Comparison of ENCODE assay signal across 26 cellular contexts in genomic region chr2:174004311-174004695, GRCh38. TPM values are rescaled to one million over a fixed set of nuclear protein-coding genes. Genes with fewer than 3 reads are reported as not detected.
DNase-seq lines count a peak whose midpoint lies in the region; ATAC-seq, FAIRE-seq and TF ChIP-seq lines count a peak whose summit lies in the region.
"Had no signal": no experiment of that assay in that cellular context is flagged by ENCODE, and none has a peak within 500 bp of the region (broad histone marks: within the 10 kb centered on the region; RNA-seq: fewer than 3 reads in every experiment).

No MANE protein-coding gene starts in this region.

- POLR2A ChIA-PET in HepG2 (lab: Yijun Ruan, JAX): no interaction called here

- H3K4me1 ChIP-seq in HepG2 (ENCODE audit: insufficient read depth, low read length): peaks cover 24% of the 10 kb centered on the region
- peaks cover 11% of the 10 kb centered on the region for H3K4me1 ChIP-seq in psoas muscle
- peaks cover 21% of the 10 kb centered on the region for H3K4me1 ChIP-seq in suprapubic skin
- H3K4me1 ChIP-seq: foreskin keratinocyte had no signal

- H4K20me1 ChIP-seq in HepG2 (ENCODE audit: insufficient read depth, low read length): no peaks in the 10 kb centered on the region

- no peak for DNase-seq in left ventricle myocardium superior
- DNase-seq in cardiac septum (ENCODE audit: low spot score): no peak
- DNase-seq in HepG2 (ENCODE audit: low spot score): no peak
- DNase-seq in psoas muscle: no peak
- no peak for DNase-seq in suprapubic skin (ENCODE audit: low spot score in 2 of 2)
- DNase-seq in GM12891 (ENCODE audit: insufficient read length, low spot score): no peak
- no peak for DNase-seq in effector memory CD8-positive, alpha-beta T cell
- no peak for DNase-seq in lower leg skin (ENCODE audit: low spot score in 2 of 2)
- DNase-seq: activated CD4-positive, alpha-beta T cell treated with anti-CD3 and anti-CD28 coated beads, Interleukin-2, amount 10 ng/mL, durations not matched to agents 24 days and 14 days; activated effector memory CD4-positive, alpha-beta T cell treated with anti-CD3 and anti-CD28 coated beads, Interleukin-2, amount 50 U/mL, for 16 hours; activated naive CD8-positive, alpha-beta T cell treated with anti-CD3 and anti-CD28 coated beads for 36 hours; anterior cingulate cortex; CD4-positive, alpha-beta memory T cell; cortex of kidney; foreskin keratinocyte; hippocampal formation; NCI-H1092; stimulated activated naive B cell treated with anti-CD40 and anti-IgM and Interleukin-4, amounts not matched to agents 10 μg/mL and 1 μg/mL and 100 μg/mL, for 72 hours had no signal

- H3K27me3 ChIP-seq in HepG2 (ENCODE audit: control insufficient read depth in 1 of 2, insufficient read depth in 2 of 2, low read length in 2 of 2): no peaks in the 10 kb centered on the region; a peak in 1 of 5 replicates
- no peaks in the 10 kb centered on the region for H3K27me3 ChIP-seq in psoas muscle (ENCODE audit: insufficient read depth in 3 of 3, low read length in 2 of 3)
- no peaks in the 10 kb centered on the region for H3K27me3 ChIP-seq in suprapubic skin
- H3K27me3 ChIP-seq: esophagus muscularis mucosa, foreskin keratinocyte had no signal

- no peak overlapping the region for H3K9ac ChIP-seq in HepG2 (ENCODE audit: insufficient read depth, low read depth, low read length)

- TF ChIP-seq EP300 in HepG2 (IDR thresholded peaks at IDR 0.05; ENCODE audit: low read depth in 2 of 2, low read length in 2 of 2) (no peak), HepG2 (CRISPR knock-in tag; IDR thresholded peaks at IDR 0.05; ENCODE audit: borderline replicate concordance) (no peak), suprapubic skin (IDR thresholded peaks at IDR 0.05) (no peak)

- TF ChIP-seq CTCF in HepG2 (CRISPR knock-in tag; IDR thresholded peaks at IDR 0.05): no peak
- no peak for TF ChIP-seq CTCF in psoas muscle (IDR thresholded peaks at IDR 0.05)
- no peak for TF ChIP-seq CTCF in suprapubic skin (IDR thresholded peaks at IDR 0.05)
- TF ChIP-seq CTCF in lower leg skin (IDR thresholded peaks at IDR 0.05): no peak

- FAIRE-seq in HepG2 (lab: Jason Lieb, UNC) (no peak), GM12891 (lab: Jason Lieb, UNC) (no peak)
- FAIRE-seq: GM19239, H1, K562, urothelium cell line had no signal

- peak overlapping the region; percentile 50; the same call in 1 of the 2 replicates for H3K4me2 ChIP-seq in HepG2 (ENCODE audit: low read depth, low read length)

- BruUV-seq in HepG2 (replicated peaks; lab: Mats Ljungman, UMichigan): no TSS peak

- H3K4me3 ChIP-seq in HepG2 (replicated peaks in 1 of 3; ENCODE audit: insufficient read depth in 1 of 3, low read depth in 2 of 3, low read length in 3 of 3) (no peak overlapping the region), psoas muscle (no peak overlapping the region), suprapubic skin (no peak overlapping the region), lower leg skin (ENCODE audit: low read depth, poor library complexity, severe bottlenecking) (no peak overlapping the region)
- H3K4me3 ChIP-seq: esophagus muscularis mucosa, K562 had no signal

- 74% methylated on average over 1 of the region's 1 CpG for WGBS in HepG2 (ENCODE audit: low lambda C conversion rate)
- 89 to 100% (median 90%) methylated on average over 1 of the region's 1 CpG for WGBS in psoas muscle, 3 donors
- WGBS in suprapubic skin: 94% methylated on average over 1 of the region's 1 CpG
- 93 to 96% methylated on average over 1 of the region's 1 CpG for WGBS in lower leg skin, 2 donors

- H3K9me3 ChIP-seq in HepG2 (ENCODE audit: low read length) (no peaks in the 10 kb centered on the region), psoas muscle (no peaks in the 10 kb centered on the region), suprapubic skin (no peaks in the 10 kb centered on the region)
- H3K9me3 ChIP-seq: esophagus muscularis mucosa had no signal

- ATAC-seq in left ventricle myocardium superior (peak; percentile 7), HepG2 (peak; percentile 28; the same call in 2 of the 3 replicates), psoas muscle (peak in 1 of 4 donors; percentile 9)
- ATAC-seq in effector memory CD8-positive, alpha-beta T cell (replicated peaks): no peak
- ATAC-seq: stimulated activated naive B cell treated with anti-CD40 and anti-IgM and Interleukin-4, amounts not matched to agents 10 μg/mL and 1 μg/mL and 100 μg/mL, for 72 hours had no signal

- in situ Hi-C loops in HepG2 (cut with HindIII; ENCODE audit: extremely low pct_ligation_motif_present, low pct_unique_long_range_greater_than_20kb): loop anchor here (5.0 to 25.0 kb wide), 2 partner anchors 122 to 592 kb away; no protein-coding TSS in a partner anchor

- H3K27ac ChIP-seq in HepG2 (ENCODE audit: extremely low read length, insufficient read depth, low read length) (no peak overlapping the region), psoas muscle (peak overlapping the region; percentile 74), suprapubic skin (no peak overlapping the region)
- H3K27ac ChIP-seq: foreskin keratinocyte, RWPE1 had no signal

- H3K27me3 Mint-ChIP-seq in effector memory CD8-positive, alpha-beta T cell: peaks cover 0 to 4% of the 10 kb centered on the region in 2 donors
- H3K27me3 Mint-ChIP-seq: B cell had no signal

- H3K9me3 Mint-ChIP-seq in effector memory CD8-positive, alpha-beta T cell: no peaks in the 10 kb centered on the region
- H3K9me3 Mint-ChIP-seq: activated CD4-positive, alpha-beta T cell treated with anti-CD3 and anti-CD28 coated beads, Interleukin-2, amount 10 ng/mL, durations not matched to agents 24 days and 14 days; activated naive CD8-positive, alpha-beta T cell treated with anti-CD3 and anti-CD28 coated beads for 36 hours; CD4-positive, alpha-beta memory T cell; stimulated activated naive B cell treated with anti-CD40 and anti-IgM and Interleukin-4, amounts not matched to agents 10 μg/mL and 1 μg/mL and 100 μg/mL, for 72 hours; WTC11 had no signal

- H3K79me2 ChIP-seq in HepG2 (ENCODE audit: insufficient read depth, low read length): no peaks in the 10 kb centered on the region

- H3K4me1 Mint-ChIP-seq in effector memory CD8-positive, alpha-beta T cell (ENCODE audit: low read depth in 2 of 2): no peaks in the 10 kb centered on the region
- H3K4me1 Mint-ChIP-seq: B cell; CD4-positive, alpha-beta memory T cell; stimulated activated naive B cell treated with anti-CD40 and anti-IgM and Interleukin-4, amounts not matched to agents 10 μg/mL and 1 μg/mL and 100 μg/mL, for 72 hours had no signal

- no peak overlapping the region for H3K4me3 Mint-ChIP-seq in effector memory CD8-positive, alpha-beta T cell
- H3K4me3 Mint-ChIP-seq: activated CD4-positive, alpha-beta T cell treated with anti-CD3 and anti-CD28 coated beads, Interleukin-2, amount 10 ng/mL, durations not matched to agents 24 days and 14 days; activated naive CD8-positive, alpha-beta T cell treated with anti-CD3 and anti-CD28 coated beads for 36 hours; B cell; CD4-positive, alpha-beta memory T cell; stimulated activated naive B cell treated with anti-CD40 and anti-IgM and Interleukin-4, amounts not matched to agents 10 μg/mL and 1 μg/mL and 100 μg/mL, for 72 hours; WTC11 had no signal

- no peak overlapping the region for H3K27ac Mint-ChIP-seq in effector memory CD8-positive, alpha-beta T cell
- H3K27ac Mint-ChIP-seq: activated CD4-positive, alpha-beta T cell treated with anti-CD3 and anti-CD28 coated beads, Interleukin-2, amount 10 ng/mL, durations not matched to agents 24 days and 14 days; activated naive CD8-positive, alpha-beta T cell treated with anti-CD3 and anti-CD28 coated beads for 36 hours; B cell; CD4-positive, alpha-beta memory T cell; stimulated activated naive B cell treated with anti-CD40 and anti-IgM and Interleukin-4, amounts not matched to agents 10 μg/mL and 1 μg/mL and 100 μg/mL, for 72 hours had no signal

- H3K36me3 Mint-ChIP-seq in effector memory CD8-positive, alpha-beta T cell (ENCODE audit: insufficient read depth): no peaks in the 10 kb centered on the region
- H3K36me3 Mint-ChIP-seq: activated naive CD8-positive, alpha-beta T cell treated with anti-CD3 and anti-CD28 coated beads for 36 hours; CD4-positive, alpha-beta memory T cell; stimulated activated naive B cell treated with anti-CD40 and anti-IgM and Interleukin-4, amounts not matched to agents 10 μg/mL and 1 μg/mL and 100 μg/mL, for 72 hours; WTC11 had no signal

- CTCF ChIA-PET in HepG2 (lab: Yijun Ruan, JAX; ENCODE audit: low intra/inter-chr PET ratio, low total read pairs): interaction anchor here (1.3 to 2.7 kb wide), 2 partner anchors 38 to 120 kb away, joined by 4 to 25 read pairs; no protein-coding TSS in a partner anchor

- H2AFZ ChIP-seq in HepG2 (ENCODE audit: low read length): no peak overlapping the region

- TF ChIP-seq POLR2A in HepG2 (IDR thresholded peaks at IDR 0.05; ENCODE audit: insufficient read depth in 1 of 2, low read depth in 2 of 2, low read length in 2 of 2) (no peak), suprapubic skin (IDR thresholded peaks at IDR 0.05) (no peak), GM12891 (IDR thresholded peaks at IDR 0.05; ENCODE audit: low read depth, low read length) (no peak), lower leg skin (IDR thresholded peaks at IDR 0.05) (no peak)

- no peaks in the 10 kb centered on the region for H3K36me3 ChIP-seq in HepG2 (replicated peaks in 1 of 2; ENCODE audit: control insufficient read depth in 1 of 2, insufficient read depth in 2 of 2, low read length in 2 of 2)
- H3K36me3 ChIP-seq in psoas muscle (ENCODE audit: insufficient read depth in 1 of 2, low read depth in 1 of 2): no peaks in the 10 kb centered on the region
- H3K36me3 ChIP-seq in suprapubic skin: no peaks in the 10 kb centered on the region
- H3K36me3 ChIP-seq: esophagus muscularis mucosa had no signal

- intact Hi-C loops in left ventricle myocardium superior (cut with micrococcal nuclease): no loop called here
- intact Hi-C loops in cardiac septum (cut with DNase I): loop anchor here (2.0 to 5.0 kb wide), 3 partner anchors 20 to 432 kb away; no protein-coding TSS in a partner anchor
- intact Hi-C loops in HepG2 (cut with micrococcal nuclease; ENCODE audit: unreplicated experiment): loop anchor here (1.0 to 5.0 kb wide), 3 partner anchors 10 to 602 kb away; no protein-coding TSS in a partner anchor
- intact Hi-C loops in psoas muscle (cut with DNase I): loop anchor here (5.0 kb wide), 1 partner anchor 37 kb away; the partner anchor contains the start of gene SP3 (in 2 of the 2)
- intact Hi-C loops in lower leg skin (cut with DNase I; ENCODE audit: low total_unique reads): no loop called here

- no peak for TF ChIP-seq RAD21 in HepG2 (CRISPR knock-in tag; IDR thresholded peaks at IDR 0.05)

RNA-seq across cellular contexts. Expression of gene SP3, which starts 39.1 kb away (rescaled TPM):
- total RNA-seq in left ventricle myocardium superior: 36.7 TPM
- total RNA-seq in cardiac septum: 45.4 TPM
- 132 and 171 TPM in 2 replicates for total RNA-seq in HepG2 (2016; rRNA removed; fragmentation: Illumina TruSeq; extraction: Trizol)
- 46.7 and 54.6 TPM in 2 replicates for total RNA-seq in HepG2 (2016; cell fraction: cytosol; rRNA removed; fragmentation: Illumina TruSeq; extraction: Trizol; ENCODE audit: low read depth)
- total RNA-seq in HepG2 (2016; cell fraction: insoluble cytoplasmic fraction; rRNA removed; fragmentation: Illumina TruSeq; extraction: Trizol): 129 and 171 TPM in 2 replicates
- 117 and 137 TPM in 2 replicates for total RNA-seq in HepG2 (2016; cell fraction: membrane; rRNA removed; fragmentation: Illumina TruSeq; extraction: Trizol)
- total RNA-seq in HepG2 (2016; cell fraction: nucleus; rRNA removed; fragmentation: Illumina TruSeq; extraction: Trizol): 111 and 118 TPM in 2 replicates
- 53.9 and 57.3 TPM in 2 replicates for polyA plus RNA-seq in HepG2 (2011; rRNA removed)
- polyA plus RNA-seq in HepG2 (2011; cell fraction: cytosol; rRNA removed): 24.5 and 38.2 TPM in 2 replicates
- polyA plus RNA-seq in HepG2 (2011; cell fraction: nucleus; rRNA removed): 29.7 TPM in 2 replicates
- polyA plus RNA-seq in HepG2 (2012): 42.0 and 48.0 TPM in 2 replicates
- 5.3 and 5.5 TPM in 2 replicates for polyA plus RNA-seq in HepG2 (2016; cell fraction: cytosol; fragmentation: Illumina TruSeq; extraction: Trizol; ENCODE audit: low read depth)
- polyA plus RNA-seq in HepG2 (2016; cell fraction: insoluble cytoplasmic fraction; fragmentation: Illumina TruSeq; extraction: Trizol; ENCODE audit: low read depth): 79.1 and 85.5 TPM in 2 replicates
- 24.8 and 28.9 TPM in 2 replicates for polyA plus RNA-seq in HepG2 (2016; cell fraction: membrane; fragmentation: Illumina TruSeq; extraction: Trizol; ENCODE audit: low read depth)
- polyA plus RNA-seq in HepG2 (2016; cell fraction: nucleus; fragmentation: Illumina TruSeq; extraction: Trizol; ENCODE audit: insufficient read depth, low read depth): 51.2 and 54.9 TPM in 2 replicates
- polyA minus RNA-seq in HepG2 (2011; rRNA and poly(A)+ RNA removed; ENCODE audit: low replicate concordance): 45.0 and 74.0 TPM in 2 replicates
- 67.2 and 72.9 TPM in 2 replicates for polyA minus RNA-seq in HepG2 (2011; cell fraction: cytosol; rRNA and poly(A)+ RNA removed)
- 202 and 214 TPM in 2 replicates for polyA minus RNA-seq in HepG2 (2011; cell fraction: nucleus; rRNA and poly(A)+ RNA removed)
- total RNA-seq in psoas muscle: 10 to 100 TPM; 38.2 to 52.0 (median 45.4) TPM
- polyA plus RNA-seq in psoas muscle: 10 to 100 TPM; 13.9 to 23.1 (median 14.3) TPM
- total RNA-seq in suprapubic skin: 100 to 1,000 TPM in 3 of 4 donors, 10 to 100 TPM in 1; 99.6 to 151 (median 113) TPM
- polyA plus RNA-seq in GM12891 (2012; ENCODE audit: low read depth, missing spikeins): 19.9 TPM
- total RNA-seq in lower leg skin: 100 to 1,000 TPM in 3 of 4 donors, 10 to 100 TPM in 1; 99.1 to 209 (median 124) TPM

Comparison
In these comparisons a context has a peak if more than half of its experiments do, and no peak if none do; other contexts are left out.
1. intact Hi-C loops: an anchor here in cardiac septum (2.0 to 5.0 kb wide), HepG2 (1.0 to 5.0 kb wide) and psoas muscle (5.0 kb wide); none called in left ventricle myocardium superior and lower leg skin.